In genomic region chr4:2734618-2735017, GRCh38 we compare ENCODE assay signal across 17 cellular contexts. TPM values are rescaled to one million over a fixed set of nuclear protein-coding genes. Genes with fewer than 3 reads are reported as not detected.
A peak's percentile ranks its signal among the peaks of the same experiment; 100 is the strongest.
DNase-seq lines count a peak whose midpoint lies in the region; ATAC-seq and TF ChIP-seq lines count a peak whose summit lies in the region.
"Had no signal": no experiment of that assay in that cellular context is flagged by ENCODE, and none has a peak within 500 bp of the region (broad histone marks: within the 10 kb centered on the region; RNA-seq: fewer than 3 reads in every experiment).

No MANE protein-coding gene starts in this region.

- peaks cover 13% of the 10 kb centered on the region for H3K9me3 Mint-ChIP-seq in activated CD4-positive, alpha-beta T cell treated with anti-CD3 and anti-CD28 coated beads for 36 hours (ENCODE audit: low read depth)
- peaks cover 7% of the 10 kb centered on the region for H3K9me3 Mint-ChIP-seq in activated B cell treated with CpG ODN at 0.5 μM for 24 hours

- ATAC-seq in activated CD4-positive, alpha-beta T cell treated with anti-CD3 and anti-CD28 coated beads for 36 hours: no peak
- ATAC-seq in activated B cell treated with CpG ODN at 0.5 μM for 24 hours (ENCODE audit: low read depth) (peak; percentile 65), HG03469 (IDR thresholded peaks at IDR 0.05; ENCODE audit: unreplicated experiment) (no peak), HG03521 (IDR thresholded peaks at IDR 0.05; ENCODE audit: unreplicated experiment) (no peak)

- H3K36me3 Mint-ChIP-seq in activated CD4-positive, alpha-beta T cell treated with anti-CD3 and anti-CD28 coated beads for 36 hours (ENCODE audit: low read depth): peaks cover 40% of the 10 kb centered on the region
- peaks cover 49% of the 10 kb centered on the region for H3K36me3 Mint-ChIP-seq in activated B cell treated with CpG ODN at 0.5 μM for 24 hours (ENCODE audit: low read depth)

- peak overlapping the region; percentile 71 for H3K27ac Mint-ChIP-seq in activated CD4-positive, alpha-beta T cell treated with anti-CD3 and anti-CD28 coated beads for 36 hours
- H3K27ac Mint-ChIP-seq in activated B cell treated with CpG ODN at 0.5 μM for 24 hours: peak overlapping the region; percentile 47
- H3K27ac Mint-ChIP-seq: CD4-positive, alpha-beta T cell; H9; type B pancreatic cell had no signal

- TF ChIP-seq CTCF in activated B cell treated with CpG ODN at 0.5 μM for 24 hours (IDR thresholded peaks at IDR 0.05): no peak

- no peaks in the 10 kb centered on the region for H3K27me3 Mint-ChIP-seq in activated CD4-positive, alpha-beta T cell treated with anti-CD3 and anti-CD28 coated beads for 36 hours
- no peaks in the 10 kb centered on the region for H3K27me3 Mint-ChIP-seq in activated B cell treated with CpG ODN at 0.5 μM for 24 hours
- H3K27me3 Mint-ChIP-seq: CD4-positive, alpha-beta T cell; type B pancreatic cell had no signal

- H3K4me1 Mint-ChIP-seq in activated CD4-positive, alpha-beta T cell treated with anti-CD3 and anti-CD28 coated beads for 36 hours: peaks cover 8% of the 10 kb centered on the region
- H3K4me1 Mint-ChIP-seq in activated B cell treated with CpG ODN at 0.5 μM for 24 hours: peaks cover 11% of the 10 kb centered on the region
- H3K4me1 Mint-ChIP-seq: H9 had no signal

- in situ Hi-C loops in KBM-7 (cut with MboI; ENCODE audit: low pct_unique_long_range_greater_than_20kb, low sequenced_read_pairs): no loop called here

- CTCF ChIA-PET in activated CD4-positive, alpha-beta T cell treated with anti-CD3 and anti-CD28 coated beads for 36 hours (lab: Charles Lee): interaction anchor here (1.1 kb wide), 1 partner anchor 51 kb away, joined by 3 read pairs; no protein-coding TSS in a partner anchor
- CTCF ChIA-PET in activated B cell treated with CpG ODN at 0.5 μM for 24 hours (lab: Charles Lee): no interaction called here

- POLR2A ChIA-PET in activated CD4-positive, alpha-beta T cell treated with anti-CD3 and anti-CD28 coated beads for 36 hours (lab: Charles Lee): no interaction called here
- POLR2A ChIA-PET in activated B cell treated with CpG ODN at 0.5 μM for 24 hours (lab: Charles Lee): interaction anchor here (0.6 to 1.5 kb wide), 4 partner anchors 9 to 267 kb away, joined by 3 to 11 read pairs (median 4); no protein-coding TSS in a partner anchor

- no peak for DNase-seq in activated CD4-positive, alpha-beta T cell treated with anti-CD3 and anti-CD28 coated beads for 36 hours
- no peak for DNase-seq in activated CD4-positive, alpha-beta T cell treated with anti-CD3 and anti-CD28 coated beads, Interleukin-2, amount 50 U/mL, for 1 hour
- DNase-seq in KBM-7 (peak; percentile 55), activated B cell treated with CpG ODN at 0.5 μM for 24 hours (no peak), renal cortical epithelial cell (ENCODE audit: low read depth) (peak; percentile 48), 8988T (no peak)
- DNase-seq: CD4-positive, alpha-beta T cell; DND-41; effector memory CD4-positive, alpha-beta T cell; H9; NCI-H2081; NCI-H526 treated with DMSO at 0.1 percent for 48 hours; small intestine; SW 1271 had no signal

- intact Hi-C loops in activated CD4-positive, alpha-beta T cell treated with anti-CD3 and anti-CD28 coated beads for 36 hours (cut with DNase I, micrococcal nuclease): no loop called here
- intact Hi-C loops in activated B cell treated with CpG ODN at 0.5 μM for 24 hours (cut with micrococcal nuclease): loop anchor here (1.0 kb wide), 1 partner anchor 12 kb away; no protein-coding TSS in a partner anchor

- H3K4me3 Mint-ChIP-seq in activated CD4-positive, alpha-beta T cell treated with anti-CD3 and anti-CD28 coated beads for 36 hours: no peak overlapping the region
- no peak overlapping the region for H3K4me3 Mint-ChIP-seq in activated B cell treated with CpG ODN at 0.5 μM for 24 hours
- H3K4me3 Mint-ChIP-seq: CD4-positive, alpha-beta T cell; H9; type B pancreatic cell had no signal

RNA-seq across cellular contexts. Expression of gene TNIP2, which starts 21.5 kb away (rescaled TPM):
- total RNA-seq in activated CD4-positive, alpha-beta T cell treated with anti-CD3 and anti-CD28 coated beads for 36 hours: 10 to 100 TPM; 50.6 to 59.4 TPM
- total RNA-seq in activated B cell treated with CpG ODN at 0.5 μM for 24 hours (79.1 and 83.2 TPM in 2 replicates), renal cortical epithelial cell (72.4 and 88.6 TPM in 2 replicates)

RNA-seq across cellular contexts. Expression of gene SH3BP2, which starts 58.3 kb away (rescaled TPM):
- total RNA-seq in activated CD4-positive, alpha-beta T cell treated with anti-CD3 and anti-CD28 coated beads for 36 hours: 10 to 100 TPM; 63.3 to 68.3 TPM
- total RNA-seq in activated B cell treated with CpG ODN at 0.5 μM for 24 hours (40.4 and 43.2 TPM in 2 replicates), renal cortical epithelial cell (11.8 and 62.2 TPM in 2 replicates)

Comparison
In these comparisons a context has a peak if more than half of its experiments do, and no peak if none do; other contexts are left out.
1. DNase-seq: peak in KBM-7 (single experiment) and renal cortical epithelial cell (single experiment); none in activated CD4-positive, alpha-beta T cell treated with anti-CD3 and anti-CD28 coated beads for 36 hours (single experiment), activated CD4-positive, alpha-beta T cell treated with anti-CD3 and anti-CD28 coated beads, Interleukin-2, amount 50 U/mL, for 1 hour (single experiment), activated B cell treated with CpG ODN at 0.5 μM for 24 hours (single experiment) and 8988T (single experiment).